Comparison of ENCODE assay signal across 1 cellular context in the genomic region with DNA sequence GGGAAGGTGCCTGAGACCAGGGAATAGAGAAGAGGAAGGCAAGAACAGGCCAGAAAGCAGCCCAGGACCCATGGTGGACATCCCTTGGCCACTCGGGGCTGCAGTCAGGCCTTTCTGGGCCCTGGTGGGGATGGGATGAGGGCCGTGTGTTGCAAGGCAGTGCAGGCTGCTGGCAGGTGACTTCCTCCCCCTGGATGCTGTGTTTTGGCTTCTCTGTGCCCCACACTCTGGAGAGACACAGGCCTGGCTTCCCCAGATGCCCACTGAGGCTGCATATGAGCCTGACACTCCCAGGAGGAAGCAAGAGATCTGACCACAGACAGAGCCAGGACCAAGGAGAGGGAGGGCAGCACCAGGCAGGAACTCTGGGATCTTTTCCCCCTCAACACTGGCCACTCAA.
TF ChIP-seq lines count a peak whose summit lies in the region.

No MANE protein-coding gene starts in this region.

TF ChIP-seq in SK-N-SH treated with all-trans-retinoic acid at 6 μM for 48 hours, 23 proteins besides CTCF, POLR2A, EP300 and RAD21:
- TF ChIP-seq, protein P1, sequence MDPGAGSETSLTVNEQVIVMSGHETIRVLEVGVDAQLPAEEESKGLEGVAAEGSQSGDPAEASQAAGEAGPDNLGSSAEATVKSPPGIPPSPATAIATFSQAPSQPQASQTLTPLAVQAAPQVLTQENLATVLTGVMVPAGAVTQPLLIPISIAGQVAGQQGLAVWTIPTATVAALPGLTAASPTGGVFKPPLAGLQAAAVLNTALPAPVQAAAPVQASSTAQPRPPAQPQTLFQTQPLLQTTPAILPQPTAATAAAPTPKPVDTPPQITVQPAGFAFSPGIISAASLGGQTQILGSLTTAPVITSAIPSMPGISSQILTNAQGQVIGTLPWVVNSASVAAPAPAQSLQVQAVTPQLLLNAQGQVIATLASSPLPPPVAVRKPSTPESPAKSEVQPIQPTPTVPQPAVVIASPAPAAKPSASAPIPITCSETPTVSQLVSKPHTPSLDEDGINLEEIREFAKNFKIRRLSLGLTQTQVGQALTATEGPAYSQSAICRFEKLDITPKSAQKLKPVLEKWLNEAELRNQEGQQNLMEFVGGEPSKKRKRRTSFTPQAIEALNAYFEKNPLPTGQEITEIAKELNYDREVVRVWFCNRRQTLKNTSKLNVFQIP (CRISPR knock-in tag; IDR thresholded peaks at IDR 0.05; ENCODE audit: borderline replicate concordance, low read depth), result no peak
- TF ChIP-seq, protein P2, sequence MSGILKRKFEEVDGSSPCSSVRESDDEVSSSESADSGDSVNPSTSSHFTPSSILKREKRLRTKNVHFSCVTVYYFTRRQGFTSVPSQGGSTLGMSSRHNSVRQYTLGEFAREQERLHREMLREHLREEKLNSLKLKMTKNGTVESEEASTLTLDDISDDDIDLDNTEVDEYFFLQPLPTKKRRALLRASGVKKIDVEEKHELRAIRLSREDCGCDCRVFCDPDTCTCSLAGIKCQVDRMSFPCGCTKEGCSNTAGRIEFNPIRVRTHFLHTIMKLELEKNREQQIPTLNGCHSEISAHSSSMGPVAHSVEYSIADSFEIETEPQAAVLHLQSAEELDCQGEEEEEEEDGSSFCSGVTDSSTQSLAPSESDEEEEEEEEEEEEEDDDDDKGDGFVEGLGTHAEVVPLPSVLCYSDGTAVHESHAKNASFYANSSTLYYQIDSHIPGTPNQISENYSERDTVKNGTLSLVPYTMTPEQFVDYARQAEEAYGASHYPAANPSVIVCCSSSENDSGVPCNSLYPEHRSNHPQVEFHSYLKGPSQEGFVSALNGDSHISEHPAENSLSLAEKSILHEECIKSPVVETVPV (CRISPR knock-in tag; IDR thresholded peaks at IDR 0.05), result no peak
- TF ChIP-seq SNAI2 (CRISPR knock-in tag; IDR thresholded peaks at IDR 0.05), result no peak
- TF ChIP-seq ZNF70 (CRISPR knock-in tag; IDR thresholded peaks at IDR 0.05), result no peak
- no peak for TF ChIP-seq BACH2 (CRISPR knock-in tag; IDR thresholded peaks at IDR 0.05; ENCODE audit: borderline replicate concordance)
- TF ChIP-seq, protein P3, sequence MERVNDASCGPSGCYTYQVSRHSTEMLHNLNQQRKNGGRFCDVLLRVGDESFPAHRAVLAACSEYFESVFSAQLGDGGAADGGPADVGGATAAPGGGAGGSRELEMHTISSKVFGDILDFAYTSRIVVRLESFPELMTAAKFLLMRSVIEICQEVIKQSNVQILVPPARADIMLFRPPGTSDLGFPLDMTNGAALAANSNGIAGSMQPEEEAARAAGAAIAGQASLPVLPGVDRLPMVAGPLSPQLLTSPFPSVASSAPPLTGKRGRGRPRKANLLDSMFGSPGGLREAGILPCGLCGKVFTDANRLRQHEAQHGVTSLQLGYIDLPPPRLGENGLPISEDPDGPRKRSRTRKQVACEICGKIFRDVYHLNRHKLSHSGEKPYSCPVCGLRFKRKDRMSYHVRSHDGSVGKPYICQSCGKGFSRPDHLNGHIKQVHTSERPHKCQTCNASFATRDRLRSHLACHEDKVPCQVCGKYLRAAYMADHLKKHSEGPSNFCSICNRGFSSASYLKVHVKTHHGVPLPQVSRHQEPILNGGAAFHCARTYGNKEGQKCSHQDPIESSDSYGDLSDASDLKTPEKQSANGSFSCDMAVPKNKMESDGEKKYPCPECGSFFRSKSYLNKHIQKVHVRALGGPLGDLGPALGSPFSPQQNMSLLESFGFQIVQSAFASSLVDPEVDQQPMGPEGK (CRISPR knock-in tag; IDR thresholded peaks at IDR 0.05; ENCODE audit: borderline replicate concordance), result no peak
- no peak for TF ChIP-seq ZNF8 (CRISPR knock-in tag; IDR thresholded peaks at IDR 0.05)
- no peak for TF ChIP-seq ZC3H10 (CRISPR knock-in tag; IDR thresholded peaks at IDR 0.05)
- no peak for TF ChIP-seq ARNTL (CRISPR knock-in tag; IDR thresholded peaks at IDR 0.05; ENCODE audit: borderline replicate concordance, low read depth)
- TF ChIP-seq GLIS3 (CRISPR knock-in tag; IDR thresholded peaks at IDR 0.05), result no peak
- no peak for TF ChIP-seq ZNF565 (CRISPR knock-in tag; conservative IDR thresholded peaks at IDR 0.05; ENCODE audit: low read depth)
- no peak for TF ChIP-seq ESRRG (CRISPR knock-in tag; IDR thresholded peaks at IDR 0.05)
- no peak for TF ChIP-seq PPARA (CRISPR knock-in tag; IDR thresholded peaks at IDR 0.05; ENCODE audit: borderline replicate concordance)
TF ChIP-seq in SK-N-SH treated with all-trans-retinoic acid at 6 μM for 48 hours: peak in this region for 0.
